ENCODE assay signal across 9 cellular contexts in the genomic region with DNA sequence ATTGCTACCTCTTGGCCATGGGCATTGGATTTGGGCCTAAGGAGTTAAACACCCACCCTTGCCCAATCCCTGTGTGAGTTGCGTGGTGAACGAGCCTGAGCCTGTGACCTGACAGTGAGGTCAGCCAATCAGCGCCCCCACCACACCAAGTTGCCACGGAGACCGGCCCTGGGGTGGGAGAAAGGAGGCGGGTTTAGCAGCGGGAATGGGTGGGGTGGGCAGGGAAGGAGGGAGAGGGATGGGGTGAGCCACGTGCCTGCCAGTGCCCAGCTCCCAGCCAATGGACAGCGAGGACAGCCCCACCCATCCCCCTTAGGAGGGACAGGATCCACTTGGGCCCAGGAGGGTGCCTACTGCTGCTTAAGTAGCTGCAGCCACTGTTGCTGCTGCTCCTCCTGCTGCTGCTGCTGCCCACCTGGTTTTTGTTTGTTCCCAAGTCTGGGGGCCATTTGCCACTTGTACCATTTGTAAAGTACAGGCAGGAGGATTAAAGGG. TPM values are rescaled to one million over a fixed set of nuclear protein-coding genes. Genes with fewer than 3 reads are reported as not detected.
DNase-seq lines count a peak whose midpoint lies in the region; ATAC-seq and TF ChIP-seq lines count a peak whose summit lies in the region.
"Had no signal": no experiment of that assay in that cellular context is flagged by ENCODE, and none has a peak within 500 bp of the region (broad histone marks: within the 10 kb centered on the region; RNA-seq: fewer than 3 reads in every experiment).

No MANE protein-coding gene starts in this region.

- H3K27me3 Mint-ChIP-seq in CD4-positive, alpha-beta T cell, result no peaks in the 10 kb centered on the region
- no peaks in the 10 kb centered on the region for H3K27me3 Mint-ChIP-seq in activated T-helper 17 cell treated with anti-CD3 and anti-CD28 coated beads, Interleukin-2, amount 50 U/mL, for 72 hours

- peak overlapping the region; percentile 88 for H3K27ac ChIP-seq in CD4-positive, alpha-beta T cell (ENCODE audit: low read depth, low read length)
- H3K27ac ChIP-seq in cardiac muscle cell, result peak overlapping the region; percentile 33
- H3K27ac ChIP-seq in rectal smooth muscle tissue (ENCODE audit: low read depth, low read length), result peak overlapping the region; percentile 58

- no peak for TF ChIP-seq CTCF in CD4-positive, alpha-beta T cell (IDR thresholded peaks at IDR 0.05)
- TF ChIP-seq CTCF in cardiac muscle cell (IDR thresholded peaks at IDR 0.05; ENCODE audit: low read depth, low read length), result no peak

- intact Hi-C loops in CD4-positive, alpha-beta T cell (cut with DNase I, micrococcal nuclease), result no loop called here

- H3K4me3 ChIP-seq in cardiac muscle cell (no peak overlapping the region), rectal smooth muscle tissue (ENCODE audit: low read length) (peak overlapping the region; percentile 20)

- POLR2A ChIA-PET in CD4-positive, alpha-beta T cell (lab: Charles Lee), result interaction anchor here (0.6 to 10.7 kb wide), 12 partner anchors 9 to 123 kb away, joined by 3 to 189 read pairs (median 4); a partner anchor contains a TSS

- H3K4me1 ChIP-seq in cardiac muscle cell (ENCODE audit: low read depth) (no peaks in the 10 kb centered on the region), rectal smooth muscle tissue (ENCODE audit: control insufficient read depth, insufficient read depth, low read length) (peaks cover 14% of the 10 kb centered on the region)

- H3K4me1 Mint-ChIP-seq in CD4-positive, alpha-beta T cell (ENCODE audit: low read depth), result peaks cover 80% of the 10 kb centered on the region
- H3K4me1 Mint-ChIP-seq in activated T-helper 17 cell treated with anti-CD3 and anti-CD28 coated beads, Interleukin-2, amount 50 U/mL, for 72 hours, result peaks cover 34% of the 10 kb centered on the region

- H3K4me3 Mint-ChIP-seq in CD4-positive, alpha-beta T cell, result peak overlapping the region; percentile 91
- peak overlapping the region; percentile 91 for H3K4me3 Mint-ChIP-seq in activated T-helper 17 cell treated with anti-CD3 and anti-CD28 coated beads, Interleukin-2, amount 50 U/mL, for 72 hours

- no peaks in the 10 kb centered on the region for H3K9me3 ChIP-seq in CD4-positive, alpha-beta T cell (ENCODE audit: control insufficient read depth, low read length)
- H3K9me3 ChIP-seq in cardiac muscle cell (ENCODE audit: low read depth), result no peaks in the 10 kb centered on the region

- CTCF ChIA-PET in CD4-positive, alpha-beta T cell (lab: Charles Lee), result interaction anchor here (1.0 to 1.6 kb wide), 4 partner anchors 9 to 57 kb away, joined by 3 to 5 read pairs (median 3); no protein-coding TSS in a partner anchor

- H3K36me3 Mint-ChIP-seq in CD4-positive, alpha-beta T cell (ENCODE audit: low read depth), result peaks cover 48% of the 10 kb centered on the region
- H3K36me3 Mint-ChIP-seq in activated T-helper 17 cell treated with anti-CD3 and anti-CD28 coated beads, Interleukin-2, amount 50 U/mL, for 72 hours (ENCODE audit: low read depth), result peaks cover 88% of the 10 kb centered on the region

- H3K9me3 Mint-ChIP-seq in CD4-positive, alpha-beta T cell, result no peaks in the 10 kb centered on the region
- no peaks in the 10 kb centered on the region for H3K9me3 Mint-ChIP-seq in activated T-helper 17 cell treated with anti-CD3 and anti-CD28 coated beads, Interleukin-2, amount 50 U/mL, for 72 hours

- peaks cover 3% of the 10 kb centered on the region for H3K36me3 ChIP-seq in cardiac muscle cell
- H3K36me3 ChIP-seq in rectal smooth muscle tissue (ENCODE audit: control insufficient read depth, insufficient read depth, low read length), result peaks cover 2% of the 10 kb centered on the region

- no peak for ATAC-seq in CD4-positive, alpha-beta T cell (ENCODE audit: poor library complexity)
- ATAC-seq in activated T-helper 17 cell treated with anti-CD3 and anti-CD28 coated beads, Interleukin-2, amount 50 U/mL, for 72 hours (replicated peaks), result no peak
- ATAC-seq in GM21423 (IDR thresholded peaks at IDR 0.05; ENCODE audit: unreplicated experiment), result no peak

- DNase-seq in CD4-positive, alpha-beta T cell, result no peak
- DNase-seq in NCI-H1092 treated with DMSO at 0.1 percent for 48 hours (lab: John Stamatoyannopoulos, UW) (peak; percentile 70), cardiac muscle cell (ENCODE audit: low read depth in 1 of 2, low spot score in 1 of 2) (peak; percentile 69 to 74), DMS53 treated with DMSO at 0.1 percent for 48 hours (lab: John Stamatoyannopoulos, UW; ENCODE audit: unreplicated experiment) (no peak), T-helper 9 cell (no peak)

- H3K9ac ChIP-seq in rectal smooth muscle tissue (ENCODE audit: low read length), result peak overlapping the region; percentile 29

- H3K27ac Mint-ChIP-seq in CD4-positive, alpha-beta T cell, result peak overlapping the region; percentile 92
- H3K27ac Mint-ChIP-seq in activated T-helper 17 cell treated with anti-CD3 and anti-CD28 coated beads, Interleukin-2, amount 50 U/mL, for 72 hours, result peak overlapping the region; percentile 69

- H3K27me3 ChIP-seq in CD4-positive, alpha-beta T cell (ENCODE audit: control insufficient read depth, insufficient read depth, low read length), result no peaks in the 10 kb centered on the region
- H3K27me3 ChIP-seq in cardiac muscle cell (no peaks in the 10 kb centered on the region), rectal smooth muscle tissue (ENCODE audit: control insufficient read depth, insufficient read depth, low read length) (no peaks in the 10 kb centered on the region)

RNA-seq across cellular contexts. Expression of a gene that starts 9.5 kb away (rescaled TPM):
- total RNA-seq in CD4-positive, alpha-beta T cell, result 10 to 100 TPM; 22.8 to 25.1 TPM
- 100 to 1,000 TPM in 1 of 2 donors, 10 to 100 TPM in 1; 94.5 to 140 TPM for total RNA-seq in activated T-helper 17 cell treated with anti-CD3 and anti-CD28 coated beads, Interleukin-2, amount 50 U/mL, for 72 hours
- total RNA-seq in cardiac muscle cell, result 25.5 and 25.6 TPM in 2 replicates
- 4.6 and 4.7 TPM in 2 replicates for polyA plus RNA-seq in cardiac muscle cell

RNA-seq across cellular contexts. Expression of a gene that starts 18.7 kb away (rescaled TPM):
- total RNA-seq in CD4-positive, alpha-beta T cell, result not detected
- total RNA-seq in activated T-helper 17 cell treated with anti-CD3 and anti-CD28 coated beads, Interleukin-2, amount 50 U/mL, for 72 hours, result under 1 TPM; 0.77 to 0.97 TPM
- total RNA-seq in cardiac muscle cell, result not detected in 2 replicates
- 0.72 TPM in 1 of 2 replicates, not detected in the other for polyA plus RNA-seq in cardiac muscle cell
- polyA plus RNA-seq: endothelial cell of umbilical vein had no signal

RNA-seq across cellular contexts. Expression of a gene that starts 21.5 kb away (rescaled TPM):
- total RNA-seq in CD4-positive, alpha-beta T cell, result 1 to 10 TPM; 1.4 to 2.2 TPM
- total RNA-seq in activated T-helper 17 cell treated with anti-CD3 and anti-CD28 coated beads, Interleukin-2, amount 50 U/mL, for 72 hours, result 1 to 10 TPM in 1 of 2 donors, under 1 TPM in 1; 0.67 to 2.2 TPM
- 4.3 and 5.4 TPM in 2 replicates for total RNA-seq in cardiac muscle cell
- 1.1 and 3.8 TPM in 2 replicates for polyA plus RNA-seq in cardiac muscle cell

RNA-seq across cellular contexts. Expression of a gene that starts 21.5 kb away (rescaled TPM):
- under 1 TPM; 0.33 to 0.39 TPM for total RNA-seq in CD4-positive, alpha-beta T cell
- total RNA-seq in activated T-helper 17 cell treated with anti-CD3 and anti-CD28 coated beads, Interleukin-2, amount 50 U/mL, for 72 hours, result not detected
- total RNA-seq in cardiac muscle cell, result not detected in 2 replicates
- polyA plus RNA-seq in cardiac muscle cell, result 0.27 and 0.57 TPM in 2 replicates
- total RNA-seq: endothelial cell of umbilical vein had no signal
- polyA plus RNA-seq: endothelial cell of umbilical vein had no signal

RNA-seq across cellular contexts. Expression of a gene that starts 29.0 kb away (rescaled TPM):
- 10 to 100 TPM; 16.7 to 19.4 TPM for total RNA-seq in CD4-positive, alpha-beta T cell
- 10 to 100 TPM; 34.6 to 68.3 TPM for total RNA-seq in activated T-helper 17 cell treated with anti-CD3 and anti-CD28 coated beads, Interleukin-2, amount 50 U/mL, for 72 hours
- total RNA-seq in cardiac muscle cell, result 34.3 and 39.7 TPM in 2 replicates
- 59.2 and 60.8 TPM in 2 replicates for polyA plus RNA-seq in cardiac muscle cell

Comparison
In these comparisons a context has a peak if more than half of its experiments do, and no peak if none do; other contexts are left out.
1. DNase-seq: peak in NCI-H1092 treated with DMSO at 0.1 percent for 48 hours (single experiment) and cardiac muscle cell (2 of 2); none in CD4-positive, alpha-beta T cell (0 of 10), DMS53 treated with DMSO at 0.1 percent for 48 hours (single experiment) and T-helper 9 cell (single experiment).
2. H3K27ac ChIP-seq: peak in every context shown above with its lines; median percentile 88 in CD4-positive, alpha-beta T cell; 58 in rectal smooth muscle tissue; 33 in cardiac muscle cell.